Comparison of ENCODE assay signal across 31 cellular contexts in genomic region chr2:163757811-163758210, GRCh38. TPM values are rescaled to one million over a fixed set of nuclear protein-coding genes. Genes with fewer than 3 reads are reported as not detected.
"Had no signal": no experiment of that assay in that cellular context is flagged by ENCODE, and none has a peak within 500 bp of the region (broad histone marks: within the 10 kb centered on the region; RNA-seq: fewer than 3 reads in every experiment).

No MANE protein-coding gene starts in this region.

- H3K36me3 Mint-ChIP-seq: activated naive CD8-positive, alpha-beta T cell treated with anti-CD3 and anti-CD28 coated beads for 36 hours had no signal

- H3K36me3 ChIP-seq: brain microvascular endothelial cell, WERI-Rb-1 had no signal

- H3K4me3 Mint-ChIP-seq: activated CD4-positive, alpha-beta T cell treated with anti-CD3 and anti-CD28 coated beads, Interleukin-2, amount 10 ng/mL, durations not matched to agents 24 days and 14 days; activated CD8-positive, alpha-beta T cell treated with anti-CD3 and anti-CD28 coated beads for 36 hours; activated naive CD8-positive, alpha-beta T cell treated with anti-CD3 and anti-CD28 coated beads for 36 hours; activated T-cell treated with anti-CD3 and anti-CD28 coated beads, Interleukin-2, amount 50 U/mL, for 72 hours; activated T-helper 17 cell treated with anti-CD3 and anti-CD28 coated beads, Interleukin-2, amount 50 U/mL, for 72 hours had no signal

- H3K4me1 Mint-ChIP-seq: activated CD4-positive, alpha-beta T cell treated with anti-CD3 and anti-CD28 coated beads, Interleukin-2, amount 10 ng/mL, durations not matched to agents 24 days and 14 days; activated naive CD8-positive, alpha-beta T cell treated with anti-CD3 and anti-CD28 coated beads for 36 hours; activated T-helper 17 cell treated with anti-CD3 and anti-CD28 coated beads, Interleukin-2, amount 50 U/mL, for 72 hours had no signal

- H3K27me3 ChIP-seq: brain microvascular endothelial cell had no signal

- H3K27me3 Mint-ChIP-seq: activated CD4-positive, alpha-beta T cell treated with anti-CD3 and anti-CD28 coated beads, Interleukin-2, amount 10 ng/mL, durations not matched to agents 24 days and 14 days; activated CD8-positive, alpha-beta T cell treated with anti-CD3 and anti-CD28 coated beads for 36 hours; activated naive CD8-positive, alpha-beta T cell treated with anti-CD3 and anti-CD28 coated beads for 36 hours; activated T-helper 17 cell treated with anti-CD3 and anti-CD28 coated beads, Interleukin-2, amount 50 U/mL, for 72 hours had no signal

- DNase-seq: activated CD4-positive, alpha-beta T cell treated with anti-CD3 and anti-CD28 coated beads, Interleukin-2, amount 10 ng/mL, durations not matched to agents 24 days and 14 days; activated CD4-positive, alpha-beta T cell treated with anti-CD3 and anti-CD28 coated beads, Interleukin-2, amount 50 U/mL, for 4 hours; activated CD8-positive, alpha-beta T cell treated with anti-CD3 and anti-CD28 coated beads for 36 hours; activated effector memory CD4-positive, alpha-beta T cell treated with anti-CD3 and anti-CD28 coated beads, Interleukin-2, amount 50 U/mL, for 16 hours; activated naive CD4-positive, alpha-beta T cell; activated naive CD4-positive, alpha-beta T cell treated with anti-CD3 and anti-CD28 coated beads, Interleukin-2, amount 50 U/mL, for 16 hours; activated naive CD8-positive, alpha-beta T cell treated with anti-CD3 and anti-CD28 coated beads for 36 hours; activated T-cell treated with anti-CD3 and anti-CD28 coated beads, Interleukin-2, amount 50 U/mL, for 1 hour; activated T-cell treated with anti-CD3 and anti-CD28 coated beads, Interleukin-2, amount 50 U/mL, for 72 hours; amniotic stem cell; aorta; brain microvascular endothelial cell; Karpas-422; KBM-7; NCI-H1048; NCI-H1105 treated with DMSO at 0.1 percent for 48 hours; NCI-H1436; NCI-H1694; NCI-H1930; NCI-H2081 treated with DMSO at 0.1 percent for 48 hours; NCI-H226; NCI-H446 treated with DMSO at 0.1 percent for 48 hours; NCI-H524 treated with DMSO at 0.1 percent for 48 hours; OCI-M1; Right ventricle myocardium superior; T1000; WERI-Rb-1 had no signal

- H3K9me3 Mint-ChIP-seq: activated CD4-positive, alpha-beta T cell treated with anti-CD3 and anti-CD28 coated beads, Interleukin-2, amount 10 ng/mL, durations not matched to agents 24 days and 14 days; activated CD8-positive, alpha-beta T cell treated with anti-CD3 and anti-CD28 coated beads for 36 hours had no signal

- H3K27ac ChIP-seq: brain microvascular endothelial cell, WERI-Rb-1 had no signal

- H3K27ac Mint-ChIP-seq: activated CD4-positive, alpha-beta T cell treated with anti-CD3 and anti-CD28 coated beads, Interleukin-2, amount 10 ng/mL, durations not matched to agents 24 days and 14 days; activated CD8-positive, alpha-beta T cell treated with anti-CD3 and anti-CD28 coated beads for 36 hours; activated naive CD8-positive, alpha-beta T cell treated with anti-CD3 and anti-CD28 coated beads for 36 hours; activated T-cell treated with anti-CD3 and anti-CD28 coated beads, Interleukin-2, amount 50 U/mL, for 72 hours; activated T-helper 17 cell treated with anti-CD3 and anti-CD28 coated beads, Interleukin-2, amount 50 U/mL, for 72 hours had no signal

- ATAC-seq: activated CD8-positive, alpha-beta T cell treated with anti-CD3 and anti-CD28 coated beads for 36 hours; activated T-cell treated with anti-CD3 and anti-CD28 coated beads, Interleukin-2, amount 50 U/mL, for 72 hours; activated T-helper 17 cell treated with anti-CD3 and anti-CD28 coated beads, Interleukin-2, amount 50 U/mL, for 72 hours had no signal

RNA-seq across cellular contexts. Expression of gene FIGN, which starts 22.0 kb away (rescaled TPM):
- total RNA-seq: activated CD4-positive, alpha-beta T cell treated with anti-CD3 and anti-CD28 coated beads, Interleukin-2, amount 10 ng/mL, durations not matched to agents 24 days and 14 days; activated CD8-positive, alpha-beta memory T cell treated with anti-CD3 and anti-CD28 coated beads for 36 hours; activated CD8-positive, alpha-beta T cell treated with anti-CD3 and anti-CD28 coated beads for 36 hours; activated naive CD8-positive, alpha-beta T cell treated with anti-CD3 and anti-CD28 coated beads for 36 hours; activated T-cell treated with anti-CD3 and anti-CD28 coated beads, Interleukin-2, amount 50 U/mL, for 72 hours; activated T-helper 17 cell treated with anti-CD3 and anti-CD28 coated beads, Interleukin-2, amount 50 U/mL, for 72 hours; T-helper 1 cell treated with Interleukin-12 subunit alpha and Interleukin-12 subunit beta and Interleukin-4 antibody, amounts not matched to agents 30 ng/mL and 1 ng/mL, for 36 hours; T-helper 2 cell treated with Interferon-gamma antibody and Interleukin-4, amounts not matched to agents 100 ng/mL and 5 ng/mL, for 36 hours had no signal
